1 cellular context compared by ENCODE assay signal in the genomic region with DNA sequence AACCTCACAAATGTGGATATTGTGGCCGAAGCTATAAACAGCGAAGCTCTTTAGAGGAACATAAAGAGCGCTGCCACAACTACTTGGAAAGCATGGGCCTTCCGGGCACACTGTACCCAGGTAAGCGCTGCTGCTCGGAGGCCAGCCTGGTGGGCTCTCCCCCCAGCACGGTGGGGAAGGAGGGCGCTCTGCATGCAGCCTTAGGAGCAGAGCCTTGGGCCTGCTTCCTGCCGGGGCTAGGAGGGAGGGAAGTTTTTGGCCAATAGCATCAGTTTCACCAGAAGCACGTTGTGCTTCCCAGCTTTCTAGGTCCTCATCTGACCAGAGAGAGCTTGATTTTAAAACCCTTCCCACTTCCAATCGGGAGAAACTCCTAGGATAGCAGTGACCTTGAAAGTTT.
TF ChIP-seq lines count a peak whose summit lies in the region.

No MANE protein-coding gene starts in this region.

TF ChIP-seq in GM23338, 12 proteins besides CTCF, POLR2A, EP300 and RAD21:
- TF ChIP-seq STAT1 (IDR thresholded peaks at IDR 0.05; ENCODE audit: unreplicated experiment) (no peak), POLR2AphosphoS5 (IDR thresholded peaks at IDR 0.05; ENCODE audit: low read depth) (no peak), NANOG (IDR thresholded peaks at IDR 0.05; ENCODE audit: borderline replicate concordance) (no peak), ZNF331 (CRISPR knock-in tag; IDR thresholded peaks at IDR 0.05; ENCODE audit: low read depth) (no peak), ZNF114 (CRISPR knock-in tag; IDR thresholded peaks at IDR 0.05) (no peak)
- TF ChIP-seq, protein P1, sequence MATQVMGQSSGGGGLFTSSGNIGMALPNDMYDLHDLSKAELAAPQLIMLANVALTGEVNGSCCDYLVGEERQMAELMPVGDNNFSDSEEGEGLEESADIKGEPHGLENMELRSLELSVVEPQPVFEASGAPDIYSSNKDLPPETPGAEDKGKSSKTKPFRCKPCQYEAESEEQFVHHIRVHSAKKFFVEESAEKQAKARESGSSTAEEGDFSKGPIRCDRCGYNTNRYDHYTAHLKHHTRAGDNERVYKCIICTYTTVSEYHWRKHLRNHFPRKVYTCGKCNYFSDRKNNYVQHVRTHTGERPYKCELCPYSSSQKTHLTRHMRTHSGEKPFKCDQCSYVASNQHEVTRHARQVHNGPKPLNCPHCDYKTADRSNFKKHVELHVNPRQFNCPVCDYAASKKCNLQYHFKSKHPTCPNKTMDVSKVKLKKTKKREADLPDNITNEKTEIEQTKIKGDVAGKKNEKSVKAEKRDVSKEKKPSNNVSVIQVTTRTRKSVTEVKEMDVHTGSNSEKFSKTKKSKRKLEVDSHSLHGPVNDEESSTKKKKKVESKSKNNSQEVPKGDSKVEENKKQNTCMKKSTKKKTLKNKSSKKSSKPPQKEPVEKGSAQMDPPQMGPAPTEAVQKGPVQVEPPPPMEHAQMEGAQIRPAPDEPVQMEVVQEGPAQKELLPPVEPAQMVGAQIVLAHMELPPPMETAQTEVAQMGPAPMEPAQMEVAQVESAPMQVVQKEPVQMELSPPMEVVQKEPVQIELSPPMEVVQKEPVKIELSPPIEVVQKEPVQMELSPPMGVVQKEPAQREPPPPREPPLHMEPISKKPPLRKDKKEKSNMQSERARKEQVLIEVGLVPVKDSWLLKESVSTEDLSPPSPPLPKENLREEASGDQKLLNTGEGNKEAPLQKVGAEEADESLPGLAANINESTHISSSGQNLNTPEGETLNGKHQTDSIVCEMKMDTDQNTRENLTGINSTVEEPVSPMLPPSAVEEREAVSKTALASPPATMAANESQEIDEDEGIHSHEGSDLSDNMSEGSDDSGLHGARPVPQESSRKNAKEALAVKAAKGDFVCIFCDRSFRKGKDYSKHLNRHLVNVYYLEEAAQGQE (IDR thresholded peaks at IDR 0.05; ENCODE audit: unreplicated experiment), result no peak
